In genomic region chr6:227074-227782, GRCh38 we compare ENCODE assay signal across 10 cellular contexts.
DNase-seq lines count a peak whose midpoint lies in the region; ATAC-seq, FAIRE-seq and TF ChIP-seq lines count a peak whose summit lies in the region.
"Had no signal": no experiment of that assay in that cellular context is flagged by ENCODE, and none has a peak within 500 bp of the region (broad histone marks: within the 10 kb centered on the region; RNA-seq: fewer than 3 reads in every experiment).

No MANE protein-coding gene starts in this region.

- no peak overlapping the region for H2AK5ac ChIP-seq in H1 (ENCODE audit: low read depth, low read length)

- peak; percentile 31 for ATAC-seq in GM19023 (IDR thresholded peaks at IDR 0.05; ENCODE audit: unreplicated experiment)
- peak; percentile 25 for ATAC-seq in HG03108 (IDR thresholded peaks at IDR 0.05; ENCODE audit: unreplicated experiment)

- H3K56ac ChIP-seq in H1 (replicated peaks; ENCODE audit: insufficient read length, low read depth, low read length): no peak overlapping the region

- H3K4me2 ChIP-seq in BLaER1 (peak overlapping the region; percentile 76), H1 (ENCODE audit: insufficient read depth in 1 of 2, low read depth in 2 of 2, low read length in 2 of 2) (no peak overlapping the region), MM.1S (ENCODE audit: low read depth, low read length) (no peak overlapping the region)

- peaks cover 15% of the 10 kb centered on the region for H3F3A ChIP-seq in MM.1S (ENCODE audit: insufficient read depth, low read length)

- H3K18ac ChIP-seq in H1 (ENCODE audit: extremely low read depth, low read length): no peak overlapping the region

- H2AFZ ChIP-seq in H1 (ENCODE audit: low read length) (no peak overlapping the region), MM.1S (ENCODE audit: low read length) (no peak overlapping the region)

- no peak overlapping the region; the same call in 1 of the 2 replicates for H3K27ac ChIP-seq in BLaER1
- H3K27ac ChIP-seq in H1 (ENCODE audit: low read depth, low read length): no peak overlapping the region
- H3K27ac ChIP-seq in MM.1S (ENCODE audit: low read length): no peak overlapping the region

- CTCF ChIA-PET in H1 (lab: Charles Lee; ENCODE audit: partially characterized antibody): interaction anchor here (1.1 to 3.4 kb wide), 6 partner anchors 11 to 182 kb away, joined by 3 to 29 read pairs (median 4); no protein-coding TSS in a partner anchor

- no peak for FAIRE-seq in H1 (lab: Jason Lieb, UNC)

- no peak overlapping the region for H3K14ac ChIP-seq in H1 (ENCODE audit: insufficient read length)

- H3K9me3 ChIP-seq in BLaER1: no peaks in the 10 kb centered on the region
- H3K9me3 ChIP-seq in H1 (ENCODE audit: insufficient read depth in 2 of 2, low read depth in 1 of 2, low read length in 1 of 2): 0 out of 4 replicates have a peak, but pooled peaks cover 0 to under 1% of the 10 kb centered on the region in 2 experiments
- no peaks in the 10 kb centered on the region for H3K9me3 ChIP-seq in MM.1S (replicated peaks; ENCODE audit: insufficient read depth, low read length)

- H3K36me3 ChIP-seq in BLaER1: no peaks in the 10 kb centered on the region
- no peaks in the 10 kb centered on the region for H3K36me3 ChIP-seq in H1 (ENCODE audit: control insufficient read depth in 2 of 4, insufficient read depth in 4 of 4, low read length in 3 of 4)
- no peaks in the 10 kb centered on the region for H3K36me3 ChIP-seq in MM.1S (replicated peaks; ENCODE audit: insufficient read depth, low read length)

- H4K20me1 ChIP-seq in BLaER1 (no peaks in the 10 kb centered on the region), H1 (replicated peaks in 1 of 2; ENCODE audit: control insufficient read depth in 1 of 2, insufficient read depth in 2 of 2, low read length in 2 of 2) (no peaks in the 10 kb centered on the region), MM.1S (ENCODE audit: insufficient read depth, low read length) (no peaks in the 10 kb centered on the region)

- POLR2A ChIA-PET in H1 (lab: Charles Lee; ENCODE audit: partially characterized antibody): interaction anchor here (0.6 kb wide), 1 partner anchor 63 kb away, joined by 3 read pairs; no protein-coding TSS in a partner anchor

- no peak overlapping the region for H3K23ac ChIP-seq in H1 (ENCODE audit: insufficient read length)

- H3K79me2 ChIP-seq in H1 (ENCODE audit: control insufficient read depth in 1 of 2, insufficient read depth in 2 of 2, low read length in 2 of 2) (no peaks in the 10 kb centered on the region), MM.1S (ENCODE audit: low read length) (no peaks in the 10 kb centered on the region)

- H2BK5ac ChIP-seq in H1 (ENCODE audit: low read depth, low read length): no peak overlapping the region

- TF ChIP-seq CTCF in H1 (IDR thresholded peaks at IDR 0.05; ENCODE audit: control extremely low read depth in 1 of 3, insufficient read depth in 1 of 3, low read depth in 1 of 3, low read length in 3 of 3) (no peak), MM.1S (IDR thresholded peaks at IDR 0.05; ENCODE audit: low read length) (no peak; the same call in 1 of the 2 replicates)

- peak; percentile 21 to 44; a peak in 3 of 4 replicates for TF ChIP-seq RAD21 in H1 (IDR thresholded peaks at IDR 0.05 in 1 of 2, conservative IDR thresholded peaks at IDR 0.05 in 1 of 2; ENCODE audit: low read depth in 2 of 2, low read length in 2 of 2)

- H3K4ac ChIP-seq in H1 (replicated peaks; ENCODE audit: insufficient read length, low read depth, low read length): no peak overlapping the region

- H3K4me3 ChIP-seq in BLaER1 (no peak overlapping the region), H1 (ENCODE audit: extremely low read depth in 1 of 4, insufficient read depth in 2 of 4, low read depth in 3 of 4, low read length in 4 of 4) (no peak overlapping the region), MM.1S (ENCODE audit: low read length) (no peak overlapping the region)

- no peak overlapping the region for H4K5ac ChIP-seq in H1 (ENCODE audit: insufficient read length, low read depth, low read length)

- H2BK15ac ChIP-seq in H1 (ENCODE audit: low read length): no peak overlapping the region

- no peak overlapping the region for H2BK12ac ChIP-seq in H1 (ENCODE audit: low read depth, low read length)

- H3K4me1 ChIP-seq in BLaER1: peaks cover 39% of the 10 kb centered on the region
- H3K4me1 ChIP-seq in H1 (replicated peaks in 1 of 4; ENCODE audit: control insufficient read depth in 3 of 4, insufficient read depth in 4 of 4, low read length in 3 of 4): peaks cover 0 to 5% (median 3%) of the 10 kb centered on the region in 4 experiments; a peak in 5 of 7 replicates
- peaks cover 14% of the 10 kb centered on the region for H3K4me1 ChIP-seq in MM.1S (ENCODE audit: low read length)

- H3K79me1 ChIP-seq in H1 (ENCODE audit: low read depth, low read length): no peaks in the 10 kb centered on the region

- no peak for TF ChIP-seq EP300 in H1 (IDR thresholded peaks at IDR 0.05; ENCODE audit: borderline replicate concordance in 1 of 2, low read depth in 2 of 2, low read length in 2 of 2)

- no peaks in the 10 kb centered on the region for H3K27me3 ChIP-seq in BLaER1
- H3K27me3 ChIP-seq in H1 (replicated peaks in 1 of 4; ENCODE audit: control insufficient read depth in 3 of 4, extremely low read depth in 1 of 4, insufficient read depth in 3 of 4, low read length in 3 of 4): no peaks in the 10 kb centered on the region
- H3K27me3 ChIP-seq in MM.1S (replicated peaks; ENCODE audit: insufficient read depth, low read length): no peaks in the 10 kb centered on the region

- H4K8ac ChIP-seq in H1 (ENCODE audit: extremely low read depth, insufficient read depth, low read length): no peak overlapping the region

- no peaks in the 10 kb centered on the region for H3K9me2 ChIP-seq in MM.1S (replicated peaks; ENCODE audit: insufficient read depth, low read length)

- H2BK20ac ChIP-seq in H1 (ENCODE audit: low read length): no peak overlapping the region

- 89% methylated on average over 16 of the region's 17 CpGs; no CpG with 5 or more reads in 1 of the 2 experiments for WGBS in H1 (ENCODE audit: extremely low coverage in 1 of 2, insufficient coverage in 1 of 2, insufficient read length in 1 of 2, insufficient replicate concordance in 2 of 2, low coverage in 1 of 2, low lambda C conversion rate in 2 of 2, missing lambda C conversion rate in 1 of 2), 2 experiments

- DNase-seq in H1 (ENCODE audit: low read depth in 1 of 2, low spot score in 2 of 2) (no peak), MM.1S (no peak), HUDEP-2 (lab: John Stamatoyannopoulos, UW; ENCODE audit: unreplicated experiment in 76 of 76) (no peak)
- no peak for DNase-seq in activated effector memory CD4-positive, alpha-beta T cell treated with Interleukin-2 at 50 U/mL for 16 hours
- DNase-seq in stimulated activated CD4-positive, alpha-beta T cell treated with anti-CD3 and anti-CD28 coated beads, Interleukin-2, amount 100 ng/mL, for 24 hours: no peak
- DNase-seq: GDM1, NCI-H1092 treated with DMSO at 0.1 percent for 48 hours had no signal

- no peak for TF ChIP-seq POLR2A in H1 (IDR thresholded peaks at IDR 0.05; ENCODE audit: control extremely low read depth in 1 of 2, low read depth in 2 of 2, low read length in 2 of 2)

- H2BK120ac ChIP-seq in H1 (replicated peaks; ENCODE audit: low read depth, low read length): no peak overlapping the region

- H3K23me2 ChIP-seq in H1 (ENCODE audit: low read depth, low read length): no peaks in the 10 kb centered on the region

- no peak overlapping the region for H4K91ac ChIP-seq in H1 (replicated peaks; ENCODE audit: insufficient read length, low read length)

- H3K9ac ChIP-seq in BLaER1: peak overlapping the region; percentile 17; the same call in 1 of the 2 replicates
- H3K9ac ChIP-seq in H1 (replicated peaks in 1 of 4; ENCODE audit: extremely low read depth in 1 of 4, low read depth in 3 of 4, low read length in 3 of 4): no peak overlapping the region
- H3K9ac ChIP-seq in MM.1S (ENCODE audit: low read length): no peak overlapping the region

TF ChIP-seq in H1, 55 proteins besides CTCF, POLR2A, EP300 and RAD21:
- TF ChIP-seq CREB1 (IDR thresholded peaks at IDR 0.05) (no peak), BRCA1 (IDR thresholded peaks at IDR 0.05; ENCODE audit: low read depth, low read length) (no peak), PHF8 (conservative IDR thresholded peaks at IDR 0.05; ENCODE audit: low read depth, low read length) (no peak), SP1 (IDR thresholded peaks at IDR 0.05; ENCODE audit: low read depth, low read length) (no peak), MAX (IDR thresholded peaks at IDR 0.05) (peak; percentile 25; the same call in 1 of the 2 replicates)
